8 cellular contexts compared by ENCODE assay signal in genomic region chr14:76538648-76539008, GRCh38.
"Had no signal": no experiment of that assay in that cellular context is flagged by ENCODE, and none has a peak within 500 bp of the region (broad histone marks: within the 10 kb centered on the region; RNA-seq: fewer than 3 reads in every experiment).

No MANE protein-coding gene starts in this region.

- ATAC-seq: HCT116 had no signal

- H3K36me3 Mint-ChIP-seq: IgD-negative memory B cell had no signal

- H3K27ac ChIP-seq: KMS-11 had no signal

- H3K36me3 ChIP-seq: HAP-1 had no signal

- H3K9me3 Mint-ChIP-seq: HFFc6 had no signal

- H3K27ac Mint-ChIP-seq: HFFc6, IgD-negative memory B cell had no signal

- H3K4me3 ChIP-seq: HAP-1 had no signal

- H3K9ac ChIP-seq: KMS-11 had no signal

- H3K4me2 ChIP-seq: KMS-11 had no signal

- H3K4me3 Mint-ChIP-seq: HFFc6, IgD-negative memory B cell had no signal

- H3K9me3 ChIP-seq: HAP-1 had no signal

- DNase-seq: GOT3, H7, HFFc6, KBM-7 had no signal
